ENCODE assay signal across 10 cellular contexts in the genomic region with DNA sequence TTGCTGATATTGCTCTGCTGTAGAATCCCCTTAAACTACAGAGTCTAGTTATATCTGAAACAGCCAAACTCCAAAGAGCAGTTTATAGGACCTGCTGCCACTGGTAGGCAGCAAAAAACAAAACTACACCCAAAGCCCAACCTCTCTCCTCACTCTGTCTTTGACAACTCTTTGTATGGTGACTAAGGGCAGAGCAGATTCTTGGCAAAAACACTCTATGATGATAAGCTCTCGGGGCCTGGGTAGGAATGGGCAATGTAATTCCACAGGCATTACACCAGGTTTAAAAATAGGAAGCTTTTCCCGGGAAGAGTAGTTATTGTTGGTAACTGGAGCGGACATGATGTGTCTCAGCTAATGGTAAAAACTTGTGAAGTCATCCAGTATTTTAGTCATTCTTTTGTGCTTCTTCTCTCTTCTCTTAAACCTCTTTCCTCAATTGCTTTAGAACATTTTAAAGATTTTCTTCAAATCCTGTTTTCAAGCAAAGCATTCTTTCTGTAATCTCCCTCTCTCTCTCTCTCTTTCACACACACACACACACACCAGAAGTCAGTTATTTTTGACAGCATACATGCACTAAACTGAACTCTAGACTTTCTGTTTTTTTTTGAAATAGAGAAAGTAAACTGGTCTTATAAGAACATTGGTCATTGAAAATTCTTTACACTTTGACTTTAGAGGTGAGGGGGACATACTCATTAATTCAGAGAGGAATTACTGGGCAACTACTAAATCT.
DNase-seq lines count a peak whose midpoint lies in the region; ATAC-seq lines count a peak whose summit lies in the region.
"Had no signal": no experiment of that assay in that cellular context is flagged by ENCODE, and none has a peak within 500 bp of the region (broad histone marks: within the 10 kb centered on the region; RNA-seq: fewer than 3 reads in every experiment).

No MANE protein-coding gene starts in this region.

- DNase-seq in GM04504 (ENCODE audit: low read depth) (peak; percentile 76), amniotic stem cell (lab: John Stamatoyannopoulos, UW) (peak; percentile 87), left ventricle myocardium superior (no peak), skeletal muscle cell (ENCODE audit: low read depth) (peak; percentile 66), MV-4-11 (lab: John Stamatoyannopoulos, UW) (no peak), NCI-H1436 treated with DMSO at 0.1 percent for 48 hours (lab: John Stamatoyannopoulos, UW) (no peak)
- DNase-seq: NCI-H146; stimulated activated CD4-positive, alpha-beta T cell treated with anti-CD3 and anti-CD28 coated beads, Interleukin-4, amount 100 ng/mL, for 1 hour had no signal

- intact Hi-C loops in left ventricle myocardium superior (cut with micrococcal nuclease) = no loop called here

- no peak overlapping the region for H3K4me3 ChIP-seq in skeletal muscle cell (ENCODE audit: low read depth, low read length)

- ATAC-seq in left ventricle myocardium superior = peak; percentile 99
- ATAC-seq in GM18511 (IDR thresholded peaks at IDR 0.05; ENCODE audit: unreplicated experiment) = no peak
- no peak for ATAC-seq in GM18867 (IDR thresholded peaks at IDR 0.05; ENCODE audit: unreplicated experiment)

Comparison
In these comparisons a context has a peak if more than half of its experiments do, and no peak if none do; other contexts are left out.
1. DNase-seq: peak in GM04504 (single experiment), amniotic stem cell (single experiment) and skeletal muscle cell (single experiment); none in left ventricle myocardium superior (single experiment), MV-4-11 (single experiment) and NCI-H1436 treated with DMSO at 0.1 percent for 48 hours (single experiment).